26 cellular contexts compared by ENCODE assay signal in the genomic region with DNA sequence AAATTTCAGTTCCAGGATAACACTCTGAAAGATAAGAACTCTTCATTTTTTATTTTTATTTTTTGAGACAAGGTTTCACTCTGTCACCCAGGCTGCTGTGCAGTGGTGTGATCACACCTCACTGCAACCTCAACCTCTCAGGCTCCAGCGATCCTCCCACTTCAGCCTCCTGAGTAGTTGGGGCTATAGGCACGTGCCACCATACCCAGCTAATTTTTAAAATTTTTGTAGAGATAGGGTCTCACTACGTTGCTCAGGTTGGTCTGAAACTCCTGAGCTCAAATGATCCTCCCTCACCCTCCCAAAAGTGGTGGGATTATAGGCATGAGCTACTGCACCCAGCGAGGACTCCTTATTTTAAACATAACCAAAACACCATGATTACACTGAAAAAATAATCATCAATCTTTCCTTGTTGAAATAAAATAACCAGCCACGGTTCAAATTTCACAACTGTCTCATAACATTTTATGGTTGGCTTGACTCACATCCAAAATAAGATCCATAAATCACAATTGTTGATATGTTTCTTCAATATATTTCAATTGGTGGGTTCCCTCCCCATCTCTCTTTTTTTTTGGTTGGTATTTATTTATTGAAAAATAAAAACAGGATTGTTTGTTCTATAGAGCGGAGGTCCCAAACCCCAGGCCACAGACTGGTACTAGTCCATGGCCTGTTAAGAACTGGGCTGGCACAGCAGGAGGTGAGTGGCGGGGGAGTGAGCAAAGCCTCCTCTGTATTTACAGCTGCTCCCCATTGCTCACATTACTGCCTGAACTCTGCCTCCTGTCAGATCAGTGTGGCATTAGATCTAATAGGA.
"Had no signal": no experiment of that assay in that cellular context is flagged by ENCODE, and none has a peak within 500 bp of the region (broad histone marks: within the 10 kb centered on the region; RNA-seq: fewer than 3 reads in every experiment).

No MANE protein-coding gene starts in this region.

- ATAC-seq: left cardiac atrium, left lung, lower lobe of right lung, natural killer cell, right lobe of liver, upper lobe of right lung had no signal

- H3K9me3 ChIP-seq: left lung, lower lobe of right lung, neutrophil, right atrium auricular region, right lobe of liver, suprapubic skin, thoracic aorta, tibial artery, upper lobe of right lung had no signal

- H2AFZ ChIP-seq: neural progenitor cell had no signal

- H3K4me3 ChIP-seq: left lung, lower lobe of right lung, neural progenitor cell, right atrium auricular region, right lobe of liver, skin epidermis, suprapubic skin, thoracic aorta, tibial artery, upper lobe of right lung had no signal

- H3K27ac ChIP-seq: left lung, lower lobe of right lung, neural progenitor cell, neutrophil, right atrium auricular region, right lobe of liver, skin epidermis, suprapubic skin, tibial artery, upper lobe of right lung had no signal

- H3K36me3 ChIP-seq: left lung, lower lobe of right lung, neural progenitor cell, neutrophil, right atrium auricular region, right lobe of liver, suprapubic skin, thoracic aorta, tibial artery, upper lobe of right lung had no signal

- H3K4me1 ChIP-seq: left lung, lower lobe of right lung, neural progenitor cell, right lobe of liver, upper lobe of right lung had no signal

- H3K9ac ChIP-seq: neural progenitor cell had no signal

- H3K27me3 ChIP-seq: right atrium auricular region, right lobe of liver, suprapubic skin, tibial artery, upper lobe of right lung had no signal

- H3K4me2 ChIP-seq: neural progenitor cell had no signal

- DNase-seq: hippocampal formation; kidney glomerular epithelial cell; left cardiac atrium; left lung; lower lobe of right lung; mammary epithelial cell; mesenchymal stem cell; naive B cell; natural killer cell; nephron progenitor cell; occipital lobe; right lobe of liver; stimulated activated CD4-positive, alpha-beta T cell treated with anti-CD3 and anti-CD28 coated beads, Interleukin-12 subunit alpha, Interleukin-12 subunit beta, amount 100 ng/mL, for 4 hours; stimulated activated CD4-positive, alpha-beta T cell treated with anti-CD3 and anti-CD28 coated beads, Interleukin-15, amount 100 ng/mL, for 24 hours; stimulated activated CD4-positive, alpha-beta T cell treated with anti-CD3 and anti-CD28 coated beads, Interleukin-2, amount 100 ng/mL, for 24 hours; stimulated activated CD4-positive, alpha-beta T cell treated with anti-CD3 and anti-CD28 coated beads, Interleukin-4, amount 100 ng/mL, for 1 hour; stimulated activated naive CD4-positive, alpha-beta T cell; tibial artery; trophoblast cell; upper lobe of right lung had no signal
